Comparison of ENCODE assay signal across 23 cellular contexts in genomic region chr6:84329077-84329476, GRCh38.
"Had no signal": no experiment of that assay in that cellular context is flagged by ENCODE, and none has a peak within 500 bp of the region (broad histone marks: within the 10 kb centered on the region; RNA-seq: fewer than 3 reads in every experiment).

No MANE protein-coding gene starts in this region.

- H3K4me1 ChIP-seq: spleen, testis, tibial nerve, upper lobe of right lung, vagina had no signal

- H3K36me3 ChIP-seq: esophagus muscularis mucosa, neutrophil, spleen, tibial nerve, upper lobe of right lung, vagina had no signal

- H3K27me3 ChIP-seq: dorsolateral prefrontal cortex, esophagus muscularis mucosa, neutrophil, spleen, testis, tibial nerve, upper lobe of right lung, vagina had no signal

- H3K27ac ChIP-seq: dorsolateral prefrontal cortex, epithelial cell of prostate, esophagus muscularis mucosa, neutrophil, spleen, testis, tibial nerve, upper lobe of right lung, vagina had no signal

- H3K4me3 ChIP-seq: dorsolateral prefrontal cortex, esophagus muscularis mucosa, mucosa of descending colon, spleen, testis, tibial nerve, upper lobe of right lung, vagina had no signal

- ATAC-seq: mucosa of descending colon; naive thymus-derived CD8-positive, alpha-beta T cell; sciatic nerve; stimulated activated naive B cell treated with anti-CD40 and anti-IgM and Interleukin-4, amounts not matched to agents 10 μg/mL and 1 μg/mL and 100 μg/mL, for 72 hours; stimulated activated naive CD8-positive, alpha-beta T cell treated with anti-CD3 and anti-CD28 coated beads, Interleukin-15, amount 100 ng/mL, for 72 hours; upper lobe of right lung had no signal

- DNase-seq: cortex of kidney; dorsolateral prefrontal cortex; effector memory CD4-positive, alpha-beta T cell; foreskin fibroblast; kidney glomerular epithelial cell; mammary epithelial cell; mucosa of descending colon; naive thymus-derived CD8-positive, alpha-beta T cell; posterior cingulate gyrus; spleen; stimulated activated CD4-positive, alpha-beta T cell treated with anti-CD3 and anti-CD28 coated beads, Interleukin-15, amount 100 ng/mL, for 24 hours; stimulated activated CD4-positive, alpha-beta T cell treated with anti-CD3 and anti-CD28 coated beads, Interleukin-1b, Interleukin-23, amount 100 ng/mL, for 48 hours; stimulated activated CD4-positive, alpha-beta T cell treated with anti-CD3 and anti-CD28 coated beads, Interleukin-4, amount 100 ng/mL, for 24 hours; stimulated activated naive B cell treated with anti-CD40 and anti-IgM and Interleukin-4, amounts not matched to agents 10 μg/mL and 1 μg/mL and 100 μg/mL, for 72 hours; stimulated activated naive CD8-positive, alpha-beta T cell treated with anti-CD3 and anti-CD28 coated beads, Interleukin-15, amount 100 ng/mL, for 72 hours; testis; upper lobe of right lung had no signal
